Comparison of ENCODE assay signal across 1 cellular context in genomic region chr3:121594850-121595249, GRCh38.
A peak's percentile ranks its signal among the peaks of the same experiment; 100 is the strongest.
TF ChIP-seq lines count a peak whose summit lies in the region.

No MANE protein-coding gene starts in this region.

TF ChIP-seq in HepG2, 621 proteins besides CTCF, POLR2A, EP300 and RAD21 (continued from another document):
- no peak for TF ChIP-seq MIER2 (CRISPR knock-in tag; IDR thresholded peaks at IDR 0.05)
- TF ChIP-seq HNF4G (IDR thresholded peaks at IDR 0.05; ENCODE audit: borderline replicate concordance, low read depth, low read length) = peak; percentile 25; the same call in 1 of the 2 replicates
- no peak for TF ChIP-seq HNF4G (CRISPR knock-in tag; IDR thresholded peaks at IDR 0.05; ENCODE audit: borderline replicate concordance, low read depth)
- no peak for TF ChIP-seq SKIL (CRISPR knock-in tag; IDR thresholded peaks at IDR 0.05; ENCODE audit: borderline replicate concordance)
- peak; percentile 35; the same call in 1 of the 2 replicates for TF ChIP-seq NR2F2 (IDR thresholded peaks at IDR 0.05; ENCODE audit: borderline replicate concordance, low read depth)
- TF ChIP-seq HNF4A (CRISPR knock-in tag; IDR thresholded peaks at IDR 0.05) = peak; percentile 86
- no peak for TF ChIP-seq TRIM24 (CRISPR knock-in tag; IDR thresholded peaks at IDR 0.05)
- TF ChIP-seq POGZ (CRISPR knock-in tag; IDR thresholded peaks at IDR 0.05) = no peak
- TF ChIP-seq ATF7 (IDR thresholded peaks at IDR 0.05) = no peak
- no peak for TF ChIP-seq ATF7 (CRISPR knock-in tag; IDR thresholded peaks at IDR 0.05)
- peak; percentile 18; the same call in 1 of the 2 replicates for TF ChIP-seq HMG20A (CRISPR knock-in tag; IDR thresholded peaks at IDR 0.05; ENCODE audit: borderline replicate concordance)
- peak; percentile 93 for TF ChIP-seq THRA (CRISPR knock-in tag; IDR thresholded peaks at IDR 0.05; ENCODE audit: borderline replicate concordance)
- TF ChIP-seq PRMT3 (CRISPR knock-in tag; IDR thresholded peaks at IDR 0.05; ENCODE audit: borderline replicate concordance, low read depth) = no peak
- no peak for TF ChIP-seq ZMAT3 (CRISPR knock-in tag; conservative IDR thresholded peaks at IDR 0.05)
- TF ChIP-seq BCL3 (CRISPR knock-in tag; IDR thresholded peaks at IDR 0.05) = no peak
- TF ChIP-seq FOSL2 (CRISPR knock-in tag; IDR thresholded peaks at IDR 0.05) = no peak
- TF ChIP-seq KLF16 (CRISPR knock-in tag; IDR thresholded peaks at IDR 0.05) = no peak
TF ChIP-seq in HepG2: peak in this region for 19.
